11 cellular contexts compared by ENCODE assay signal in genomic region chr4:827209-828081, GRCh38. TPM values are rescaled to one million over a fixed set of nuclear protein-coding genes. Genes with fewer than 3 reads are reported as not detected.
A peak's percentile ranks its signal among the peaks of the same experiment; 100 is the strongest.
DNase-seq lines count a peak whose midpoint lies in the region; ATAC-seq and TF ChIP-seq lines count a peak whose summit lies in the region.
"Had no signal": no experiment of that assay in that cellular context is flagged by ENCODE, and none has a peak within 500 bp of the region (broad histone marks: within the 10 kb centered on the region; RNA-seq: fewer than 3 reads in every experiment).

No MANE protein-coding gene starts in this region.

- no peak overlapping the region for H3K27ac Mint-ChIP-seq in activated naive CD4-positive, alpha-beta T cell treated with anti-CD3 and anti-CD28 coated beads, Interleukin-2, amount 10 ng/mL, durations not matched to agents 7 days and 5 days
- H3K27ac Mint-ChIP-seq in T-helper 17 cell, result no peak overlapping the region

- H3K9me3 ChIP-seq in T-helper 17 cell (ENCODE audit: control insufficient read depth, low read length, poor library complexity, severe bottlenecking) (no peaks in the 10 kb centered on the region), spleen (peaks cover 0 to 15% (median 8%) of the 10 kb centered on the region in 8 donors)

- H3K4me3 ChIP-seq in spleen, result peak overlapping the region in 2 of 8 donors; percentile 13 to 50

- H3K9me3 Mint-ChIP-seq in activated naive CD4-positive, alpha-beta T cell treated with anti-CD3 and anti-CD28 coated beads, Interleukin-2, amount 10 ng/mL, durations not matched to agents 7 days and 5 days, result no peaks in the 10 kb centered on the region

- TF ChIP-seq POLR2A in spleen (IDR thresholded peaks at IDR 0.05), result no peak

- H3K27me3 Mint-ChIP-seq in activated naive CD4-positive, alpha-beta T cell treated with anti-CD3 and anti-CD28 coated beads, Interleukin-2, amount 10 ng/mL, durations not matched to agents 7 days and 5 days, result peaks cover 79% of the 10 kb centered on the region
- H3K27me3 Mint-ChIP-seq in T-helper 17 cell, result peaks cover 36% of the 10 kb centered on the region

- no peaks in the 10 kb centered on the region for H3K36me3 Mint-ChIP-seq in activated naive CD4-positive, alpha-beta T cell treated with anti-CD3 and anti-CD28 coated beads, Interleukin-2, amount 10 ng/mL, durations not matched to agents 7 days and 5 days
- peaks cover 5% of the 10 kb centered on the region for H3K36me3 Mint-ChIP-seq in T-helper 17 cell (ENCODE audit: low read depth)

- H3K27me3 ChIP-seq in spleen (replicated peaks in 1 of 7), result peaks cover 7 to 93% (median 56%) of the 10 kb centered on the region in 7 donors

- WGBS in spleen, 5 donors, result 27 to 53% (median 39%) methylated on average over 7 to 20 of the region's 20 CpGs

- CTCF ChIA-PET in activated naive CD4-positive, alpha-beta T cell treated with anti-CD3 and anti-CD28 coated beads, Interleukin-2, amount 10 ng/mL, durations not matched to agents 7 days and 5 days (lab: Charles Lee), result no interaction called here

- peaks cover 0 to 26% (median 20%) of the 10 kb centered on the region in 6 donors for H3K4me1 ChIP-seq in spleen

- intact Hi-C loops in spleen (cut with DNase I; ENCODE audit: low total_unique reads), result no loop called here

- no peak for ATAC-seq in T-helper 17 cell
- ATAC-seq in HG02840 (IDR thresholded peaks at IDR 0.05; ENCODE audit: low FRiP score, unreplicated experiment), result no peak

- no peak for DNase-seq in activated naive CD4-positive, alpha-beta T cell treated with anti-CD3 and anti-CD28 coated beads, Interleukin-2, amount 10 ng/mL, durations not matched to agents 7 days and 5 days
- no peak for DNase-seq in activated naive CD4-positive, alpha-beta T cell (lab: John Stamatoyannopoulos, UW)
- DNase-seq in T-helper 17 cell (no peak), islet precursor cell (peak; percentile 52), spleen (peak; percentile 23), NCI-H187 treated with DMSO at 0.1 percent for 48 hours (lab: John Stamatoyannopoulos, UW) (no peak), DMS153 (lab: John Stamatoyannopoulos, UW) (no peak)
- DNase-seq: IMR-90, NCI-H2029 had no signal

- TF ChIP-seq CTCF in spleen (IDR thresholded peaks at IDR 0.05 in 8 of 11, conservative IDR thresholded peaks at IDR 0.05 in 3 of 11), result no peak

- no peak overlapping the region for H3K27ac ChIP-seq in spleen
- H3K27ac ChIP-seq: upper lobe of left lung had no signal

- H3K4me1 Mint-ChIP-seq in activated naive CD4-positive, alpha-beta T cell treated with anti-CD3 and anti-CD28 coated beads, Interleukin-2, amount 10 ng/mL, durations not matched to agents 7 days and 5 days, result no peaks in the 10 kb centered on the region
- H3K4me1 Mint-ChIP-seq in T-helper 17 cell, result peaks cover 5% of the 10 kb centered on the region

- H3K4me3 Mint-ChIP-seq in activated naive CD4-positive, alpha-beta T cell treated with anti-CD3 and anti-CD28 coated beads, Interleukin-2, amount 10 ng/mL, durations not matched to agents 7 days and 5 days, result peak overlapping the region; percentile 21
- H3K4me3 Mint-ChIP-seq in T-helper 17 cell, result peak overlapping the region; percentile 81

- no peaks in the 10 kb centered on the region for H3K36me3 ChIP-seq in spleen
- H3K36me3 ChIP-seq: upper lobe of left lung had no signal

RNA-seq across cellular contexts. Expression of gene CPLX1, which starts 1.5 kb away (rescaled TPM):
- total RNA-seq in T-helper 17 cell (1 to 10 TPM; 3.1 to 3.7 TPM), spleen (10 to 100 TPM in 4 of 7 donors, 1 to 10 TPM in 3; 1.3 to 20.7 (median 12.4) TPM)
- polyA plus RNA-seq in spleen, result 10 to 100 TPM in 2 of 3 donors, 1 to 10 TPM in 1; 5.1 to 12.3 (median 10.7) TPM
- total RNA-seq: IMR-90 had no signal

Comparison
In these comparisons a context has a peak if more than half of its experiments do, and no peak if none do; other contexts are left out.
1. DNase-seq: peak in islet precursor cell (single experiment) and spleen (single experiment); none in activated naive CD4-positive, alpha-beta T cell treated with anti-CD3 and anti-CD28 coated beads, Interleukin-2, amount 10 ng/mL, durations not matched to agents 7 days and 5 days (single experiment), activated naive CD4-positive, alpha-beta T cell (0 of 4), T-helper 17 cell (0 of 3), NCI-H187 treated with DMSO at 0.1 percent for 48 hours (single experiment) and DMS153 (single experiment).